ENCODE assay signal across 22 cellular contexts in the genomic region with DNA sequence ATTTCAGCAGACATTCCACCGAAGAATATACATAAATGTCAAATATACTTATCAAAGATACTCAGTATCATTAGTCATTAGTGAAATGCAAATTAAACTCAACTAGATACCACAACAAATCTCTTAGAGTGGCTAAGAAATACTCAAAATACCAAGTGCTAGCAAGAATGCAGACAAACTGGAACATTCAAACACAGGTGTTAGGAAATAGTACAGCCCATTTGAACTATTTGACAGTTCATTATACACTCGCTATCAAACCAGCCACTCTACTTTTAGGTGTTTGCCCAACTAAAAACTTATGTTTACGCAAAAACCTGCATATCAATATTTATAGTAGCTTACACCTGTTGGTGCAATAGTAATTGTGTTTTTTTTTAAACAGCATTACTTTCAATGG. TPM values are rescaled to one million over a fixed set of nuclear protein-coding genes. Genes with fewer than 3 reads are reported as not detected.
"Had no signal": no experiment of that assay in that cellular context is flagged by ENCODE, and none has a peak within 500 bp of the region (broad histone marks: within the 10 kb centered on the region; RNA-seq: fewer than 3 reads in every experiment).

No MANE protein-coding gene starts in this region.

- H3K9me3 ChIP-seq: ascending aorta, gastroesophageal sphincter, heart left ventricle, ovary, psoas muscle, tibial nerve had no signal

- H3K4me1 ChIP-seq: ascending aorta, gastroesophageal sphincter, heart left ventricle, psoas muscle, tibial nerve had no signal

- H3K27me3 ChIP-seq: ascending aorta, gastroesophageal sphincter, heart left ventricle, ovary, tibial nerve had no signal

- H3K27me3 Mint-ChIP-seq: activated naive CD4-positive, alpha-beta T cell treated with anti-CD3 and anti-CD28 coated beads, Interleukin-2, amount 50 U/mL, for 24 hours; naive thymus-derived CD8-positive, alpha-beta T cell; stimulated activated naive CD8-positive, alpha-beta T cell treated with anti-CD3 and anti-CD28 coated beads, Interleukin-15, Interleukin-2, amounts not matched to agents 100 ng/mL and 50 ng/mL, for 24 hours had no signal

- H3K36me3 ChIP-seq: ascending aorta, gastroesophageal sphincter, heart left ventricle, ovary, tibial nerve had no signal

- ATAC-seq: activated T-cell treated with anti-CD3 and anti-CD28 coated beads, Interleukin-2, amount 50 U/mL, for 72 hours; esophagus mucosa; gastroesophageal sphincter; heart left ventricle; left ventricle myocardium superior; naive thymus-derived CD8-positive, alpha-beta T cell; psoas muscle; right cardiac atrium had no signal

- H3K27ac Mint-ChIP-seq: activated naive CD4-positive, alpha-beta T cell treated with anti-CD3 and anti-CD28 coated beads, Interleukin-2, amount 50 U/mL, for 24 hours; activated T-cell treated with anti-CD3 and anti-CD28 coated beads, Interleukin-2, amount 50 U/mL, for 72 hours; naive thymus-derived CD8-positive, alpha-beta T cell; stimulated activated naive CD8-positive, alpha-beta T cell treated with anti-CD3 and anti-CD28 coated beads, Interleukin-15, Interleukin-2, amounts not matched to agents 100 ng/mL and 50 ng/mL, for 24 hours had no signal

- H3K9me3 Mint-ChIP-seq: activated T-cell treated with anti-CD3 and anti-CD28 coated beads, Interleukin-2, amount 50 U/mL, for 72 hours; stimulated activated naive CD8-positive, alpha-beta T cell treated with anti-CD3 and anti-CD28 coated beads, Interleukin-15, Interleukin-2, amounts not matched to agents 100 ng/mL and 50 ng/mL, for 24 hours had no signal

- H3K36me3 Mint-ChIP-seq: activated naive CD4-positive, alpha-beta T cell treated with anti-CD3 and anti-CD28 coated beads, Interleukin-2, amount 50 U/mL, for 24 hours; naive thymus-derived CD8-positive, alpha-beta T cell had no signal

- H3K4me3 Mint-ChIP-seq: activated naive CD4-positive, alpha-beta T cell treated with anti-CD3 and anti-CD28 coated beads, Interleukin-2, amount 50 U/mL, for 24 hours; activated T-cell treated with anti-CD3 and anti-CD28 coated beads, Interleukin-2, amount 50 U/mL, for 72 hours; naive thymus-derived CD8-positive, alpha-beta T cell; stimulated activated naive CD8-positive, alpha-beta T cell treated with anti-CD3 and anti-CD28 coated beads, Interleukin-15, Interleukin-2, amounts not matched to agents 100 ng/mL and 50 ng/mL, for 24 hours had no signal

- H3K27ac ChIP-seq: ascending aorta, gastroesophageal sphincter, heart left ventricle, ovary, psoas muscle, tibial nerve had no signal

- DNase-seq: activated CD4-positive, alpha-beta T cell treated with anti-CD3 and anti-CD28 coated beads, Interleukin-2, amount 50 U/mL, for 1 hour; activated CD4-positive, CD25-positive, alpha-beta regulatory T cell treated with anti-CD3 and anti-CD28 coated beads, Interleukin-2, amount 50 U/mL, for 72 hours; activated CD8-positive, alpha-beta memory T cell treated with anti-CD3 and anti-CD28 coated beads, Interleukin-2, amount 50 U/mL, for 4 hours; activated effector memory CD4-positive, alpha-beta T cell treated with anti-CD3 and anti-CD28 coated beads, Interleukin-2, amount 50 U/mL, for 16 hours; activated T-cell treated with anti-CD3 and anti-CD28 coated beads, Interleukin-2, amount 50 U/mL, for 72 hours; cortex of kidney; heart left ventricle; left ventricle myocardium superior; mesendoderm; naive thymus-derived CD8-positive, alpha-beta T cell; ovary; psoas muscle; right cardiac atrium; stimulated activated CD4-positive, alpha-beta T cell treated with anti-CD3 and anti-CD28 coated beads, Interleukin-2, amount 100 ng/mL, for 24 hours; T1000 had no signal

- H3K4me3 ChIP-seq: ascending aorta, gastroesophageal sphincter, heart left ventricle, ovary, psoas muscle, tibial nerve had no signal

- H3K4me1 Mint-ChIP-seq: activated naive CD4-positive, alpha-beta T cell treated with anti-CD3 and anti-CD28 coated beads, Interleukin-2, amount 50 U/mL, for 24 hours; naive thymus-derived CD8-positive, alpha-beta T cell had no signal

RNA-seq across cellular contexts. Expression of gene ADAM29, which starts 8.8 kb away (rescaled TPM):
- polyA plus RNA-seq: adipose tissue; heart left ventricle; naive thymus-derived CD8-positive, alpha-beta T cell; ovary; psoas muscle; right cardiac atrium had no signal
